ENCODE assay signal across 9 cellular contexts in the genomic region with DNA sequence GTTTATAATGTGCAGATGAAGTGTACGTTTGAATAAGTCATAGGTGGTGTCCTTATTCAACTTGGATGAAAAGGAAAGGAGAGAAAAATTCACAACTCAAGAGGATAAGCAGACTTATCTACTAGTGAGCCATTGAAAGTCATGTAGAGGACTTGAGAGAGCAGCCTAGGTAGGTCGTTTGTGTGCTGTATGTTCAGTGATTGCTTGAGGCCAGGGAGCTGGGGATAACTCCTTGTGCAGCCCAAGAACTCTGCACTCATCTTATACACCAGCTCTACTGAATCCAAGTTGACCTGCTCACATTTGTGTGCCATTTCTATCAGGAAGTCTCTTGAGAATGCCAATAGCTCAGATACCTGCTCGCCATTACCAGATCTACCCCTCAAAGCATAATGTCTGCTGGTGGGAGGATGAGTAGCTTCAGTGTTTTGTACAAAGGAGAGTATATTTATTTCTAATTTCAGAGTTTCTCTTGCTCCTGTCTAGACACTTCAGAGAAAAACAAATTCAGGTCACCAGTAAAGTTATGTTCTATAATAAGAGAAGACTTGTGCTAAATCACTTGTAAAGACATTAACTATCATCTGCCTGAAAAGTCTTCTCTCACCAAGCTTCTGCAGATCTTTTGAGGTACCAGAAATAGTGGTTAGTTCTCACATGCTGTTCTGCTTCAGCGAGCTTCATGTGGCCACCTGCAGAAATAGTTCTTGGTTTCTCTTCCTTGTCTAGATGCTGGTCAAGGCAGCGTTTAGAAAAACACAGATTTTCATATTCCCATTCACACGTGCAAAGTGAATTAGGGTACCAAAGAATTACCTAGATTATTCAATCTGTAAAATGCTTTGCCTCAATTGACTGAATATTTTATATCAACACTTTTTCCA. TPM values are rescaled to one million over a fixed set of nuclear protein-coding genes. Genes with fewer than 3 reads are reported as not detected.
A peak's percentile ranks its signal among the peaks of the same experiment; 100 is the strongest.
DNase-seq lines count a peak whose midpoint lies in the region; ATAC-seq and TF ChIP-seq lines count a peak whose summit lies in the region.
"Had no signal": no experiment of that assay in that cellular context is flagged by ENCODE, and none has a peak within 500 bp of the region (broad histone marks: within the 10 kb centered on the region; RNA-seq: fewer than 3 reads in every experiment).

No MANE protein-coding gene starts in this region.

- no peak overlapping the region for H3K4me3 ChIP-seq in colonic mucosa
- no peak overlapping the region for H3K4me3 ChIP-seq in foreskin fibroblast (ENCODE audit: low read depth in 1 of 2, low read length in 2 of 2)

- DNase-seq in germinal center (ENCODE audit: low spot score), result peak; percentile 55
- DNase-seq in colonic mucosa, result no peak
- no peak for DNase-seq in cerebellar cortex (ENCODE audit: low spot score)
- DNase-seq in HuH-7 (ENCODE audit: low spot score), result no peak
- DNase-seq in foreskin fibroblast, result no peak
- DNase-seq: SK-N-SH had no signal

- TF ChIP-seq POLR2A in GM18505 (IDR thresholded peaks at IDR 0.05; ENCODE audit: borderline replicate concordance, extremely low read depth, insufficient read depth, insufficient read length), result no peak

- H3K36me3 ChIP-seq in colonic mucosa, result no peaks in the 10 kb centered on the region

- no peaks in the 10 kb centered on the region for H3K4me1 ChIP-seq in colonic mucosa

- TF ChIP-seq CTCF in colonic mucosa (IDR thresholded peaks at IDR 0.05) (no peak), foreskin fibroblast (IDR thresholded peaks at IDR 0.05; ENCODE audit: low read depth, low read length) (no peak)

- H3K9me3 ChIP-seq in colonic mucosa, result no peaks in the 10 kb centered on the region
- H3K9me3 ChIP-seq: SK-N-SH had no signal

- intact Hi-C loops in colonic mucosa (cut with DNase I), result no loop called here

- no peak overlapping the region for H3K9ac ChIP-seq in colonic mucosa (ENCODE audit: low read depth in 2 of 2, low read length in 2 of 2)
- H3K9ac ChIP-seq: SK-N-SH had no signal

- ATAC-seq in GM18505 (IDR thresholded peaks at IDR 0.05; ENCODE audit: unreplicated experiment) (peak; percentile 84), GM21423 (IDR thresholded peaks at IDR 0.05; ENCODE audit: unreplicated experiment) (peak; percentile 92), HG03175 (IDR thresholded peaks at IDR 0.05; ENCODE audit: unreplicated experiment) (peak; percentile 95)

- H3K27ac ChIP-seq in colonic mucosa, result no peak overlapping the region

- no peaks in the 10 kb centered on the region for H3K27me3 ChIP-seq in colonic mucosa

RNA-seq across cellular contexts. Expression of gene S1PR1, which starts 10.8 kb away (rescaled TPM):
- 10 to 100 TPM in 1 of 2 donors, 1 to 10 TPM in 1; 4.4 to 10.7 TPM for total RNA-seq in colonic mucosa
